9 cellular contexts compared by ENCODE assay signal in the genomic region with DNA sequence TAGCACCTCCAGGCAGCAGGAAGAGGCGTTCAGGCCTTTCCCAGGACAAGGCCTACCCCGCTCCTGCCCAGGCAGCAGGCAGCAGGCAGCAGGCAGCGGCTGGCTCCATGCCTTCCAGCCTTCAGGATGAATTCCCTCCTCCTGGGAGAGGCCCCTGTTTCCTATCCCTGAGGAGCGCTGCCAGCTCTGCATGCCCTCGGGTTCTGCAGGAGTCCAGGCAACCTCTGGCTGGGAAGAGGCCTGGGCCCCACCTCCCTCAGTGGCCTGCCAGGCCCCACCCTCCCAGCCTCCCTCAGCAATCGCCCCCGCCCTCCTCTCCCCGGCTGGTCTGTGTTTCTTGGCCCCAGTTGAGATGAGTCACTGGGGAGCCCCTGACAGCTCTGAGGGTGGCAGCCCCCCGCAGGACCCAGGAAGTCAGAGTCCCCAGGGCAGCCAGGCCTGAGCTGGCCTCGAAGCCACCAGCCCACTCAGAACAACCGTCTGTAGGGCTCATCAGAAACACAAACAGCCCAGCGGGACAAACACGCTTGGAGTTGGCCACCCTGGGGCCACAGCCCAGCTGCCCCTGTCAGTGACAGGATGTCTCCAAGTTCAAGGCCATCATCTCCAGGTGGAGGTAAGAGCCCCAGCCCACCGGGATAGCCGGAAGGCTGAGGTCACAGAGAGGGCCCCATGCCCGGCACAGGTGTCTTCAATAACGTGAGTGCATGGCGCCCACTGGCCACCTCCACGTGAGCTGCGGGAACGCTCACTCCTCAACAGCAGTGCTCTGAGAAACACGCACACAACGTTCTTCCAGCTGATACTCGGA. TPM values are rescaled to one million over a fixed set of nuclear protein-coding genes. Genes with fewer than 3 reads are reported as not detected.
DNase-seq lines count a peak whose midpoint lies in the region; ATAC-seq and TF ChIP-seq lines count a peak whose summit lies in the region.
"Had no signal": no experiment of that assay in that cellular context is flagged by ENCODE, and none has a peak within 500 bp of the region (broad histone marks: within the 10 kb centered on the region; RNA-seq: fewer than 3 reads in every experiment).

No MANE protein-coding gene starts in this region.

- peaks cover 6 to 54% of the 10 kb centered on the region in 2 experiments for H3K4me1 ChIP-seq in SK-N-SH (ENCODE audit: control insufficient read depth in 1 of 2, insufficient read depth in 2 of 2, low read depth in 1 of 2, low read length in 1 of 2)
- peaks cover 36% of the 10 kb centered on the region for H3K4me1 ChIP-seq in skeletal muscle satellite cell (ENCODE audit: control insufficient read depth, insufficient read depth, low read length)

- H3K27me3 ChIP-seq in SK-N-SH (ENCODE audit: insufficient read depth) (no peaks in the 10 kb centered on the region), skeletal muscle satellite cell (ENCODE audit: control insufficient read depth, insufficient read depth, low read length) (no peaks in the 10 kb centered on the region)

- WGBS in SK-N-SH (ENCODE audit: low lambda C conversion rate), result 57% methylated on average over 15 of the region's 24 CpGs

- POLR2A ChIA-PET in SK-N-SH (lab: Yijun Ruan, JAX), result interaction anchor here (0.6 kb wide), 1 partner anchor 9 kb away, joined by 3 read pairs; no protein-coding TSS in a partner anchor

- ATAC-seq in GM18867 (IDR thresholded peaks at IDR 0.05; ENCODE audit: unreplicated experiment), result peak; percentile 58
- peak; percentile 74 for ATAC-seq in Right ventricle myocardium superior (ENCODE audit: poor library complexity)

- H3K9me2 ChIP-seq in SK-N-SH, result no peaks in the 10 kb centered on the region

- DNase-seq in SK-N-SH (peak; percentile 93), Right ventricle myocardium superior (peak; percentile 90), DMS153 treated with DMSO at 0.1 percent for 48 hours (lab: John Stamatoyannopoulos, UW; ENCODE audit: unreplicated experiment) (no peak), DMS53 (lab: John Stamatoyannopoulos, UW) (no peak), germinal center (ENCODE audit: low spot score) (no peak)
- no peak for DNase-seq in T-helper 2 cell treated with Interferon-gamma antibody and Interleukin-4, amounts not matched to agents 5 μg/mL and 100 μg/mL, for 36 hours (ENCODE audit: low spot score)

- CTCF ChIA-PET in SK-N-SH (lab: Yijun Ruan, JAX), result interaction anchor here (0.8 to 2.8 kb wide), 7 partner anchors 10 to 196 kb away, joined by 3 to 16 read pairs (median 8); no protein-coding TSS in a partner anchor

- H3K4me2 ChIP-seq in SK-N-SH, result peak overlapping the region; percentile 68; the same call in 1 of the 2 replicates
- H3K4me2 ChIP-seq in skeletal muscle satellite cell (ENCODE audit: low read length), result peak overlapping the region; percentile 59

- TF ChIP-seq CTCF in SK-N-SH (IDR thresholded peaks at IDR 0.05), result no peak

- H3F3A ChIP-seq in SK-N-SH (replicated peaks; ENCODE audit: insufficient read depth), result no peaks in the 10 kb centered on the region

- intact Hi-C loops in Right ventricle myocardium superior (cut with DNase I), result no loop called here

- H3K4me1 Mint-ChIP-seq in T-helper 2 cell treated with Interferon-gamma antibody and Interleukin-4, amounts not matched to agents 5 μg/mL and 100 μg/mL, for 36 hours (ENCODE audit: low read depth), result no peaks in the 10 kb centered on the region

- no peaks in the 10 kb centered on the region for H3K36me3 Mint-ChIP-seq in T-helper 2 cell treated with Interferon-gamma antibody and Interleukin-4, amounts not matched to agents 5 μg/mL and 100 μg/mL, for 36 hours (ENCODE audit: low read depth)

- H3K36me3 ChIP-seq in SK-N-SH (replicated peaks in 1 of 2; ENCODE audit: control insufficient read depth in 1 of 2, insufficient read depth in 2 of 2, low read length in 1 of 2), result no peaks in the 10 kb centered on the region
- no peaks in the 10 kb centered on the region for H3K36me3 ChIP-seq in skeletal muscle satellite cell (ENCODE audit: insufficient read depth, low read length)

- H2AFZ ChIP-seq in SK-N-SH (ENCODE audit: low read depth), result no peak overlapping the region

- H3K4me3 ChIP-seq in SK-N-SH (ENCODE audit: low read depth in 2 of 2, low read length in 1 of 2), result no peak overlapping the region
- H3K4me3 ChIP-seq in skeletal muscle satellite cell (ENCODE audit: low read length), result peak overlapping the region; percentile 20

- peak; percentile 56 to 83; a peak in 3 of 4 replicates for TF ChIP-seq EP300 in SK-N-SH (IDR thresholded peaks at IDR 0.05; ENCODE audit: borderline replicate concordance in 1 of 2, low read depth in 1 of 2, low read length in 1 of 2)

- no peaks in the 10 kb centered on the region for H3K79me2 ChIP-seq in SK-N-SH (ENCODE audit: insufficient read depth)

- H3K9me3 Mint-ChIP-seq in T-helper 2 cell treated with Interferon-gamma antibody and Interleukin-4, amounts not matched to agents 5 μg/mL and 100 μg/mL, for 36 hours, result no peaks in the 10 kb centered on the region

- H3K9me3 ChIP-seq in SK-N-SH, result no peaks in the 10 kb centered on the region
- no peaks in the 10 kb centered on the region for H3K9me3 ChIP-seq in skeletal muscle satellite cell (replicated peaks; ENCODE audit: low read length)

- H3K27me3 Mint-ChIP-seq in T-helper 2 cell treated with Interferon-gamma antibody and Interleukin-4, amounts not matched to agents 5 μg/mL and 100 μg/mL, for 36 hours (ENCODE audit: low read depth), result no peaks in the 10 kb centered on the region

- peak; percentile 25; the same call in 1 of the 2 replicates for TF ChIP-seq RAD21 in SK-N-SH (IDR thresholded peaks at IDR 0.05; ENCODE audit: low read length)

- H3K27ac ChIP-seq in SK-N-SH (ENCODE audit: low read depth in 2 of 2, low read length in 1 of 2), result peak overlapping the region; percentile 57 to 89

- H4K20me1 ChIP-seq in SK-N-SH (ENCODE audit: insufficient read depth), result no peaks in the 10 kb centered on the region

- peak overlapping the region; percentile 47; the same call in 1 of the 2 replicates for H3K9ac ChIP-seq in SK-N-SH
- peak overlapping the region; percentile 67 for H3K9ac ChIP-seq in skeletal muscle satellite cell (ENCODE audit: low read depth, low read length)

- H3K27ac Mint-ChIP-seq in T-helper 2 cell treated with Interferon-gamma antibody and Interleukin-4, amounts not matched to agents 5 μg/mL and 100 μg/mL, for 36 hours, result no peak overlapping the region

- no peak overlapping the region for H3K4me3 Mint-ChIP-seq in T-helper 2 cell treated with Interferon-gamma antibody and Interleukin-4, amounts not matched to agents 5 μg/mL and 100 μg/mL, for 36 hours

TF ChIP-seq in SK-N-SH, 30 proteins besides CTCF, POLR2A, EP300 and RAD21 (continues in another document):
- no peak for TF ChIP-seq YY1 (IDR thresholded peaks at IDR 0.05; ENCODE audit: low read depth)
- no peak for TF ChIP-seq TEAD4 (IDR thresholded peaks at IDR 0.05; ENCODE audit: borderline replicate concordance, insufficient read depth)
- TF ChIP-seq CHD2 (IDR thresholded peaks at IDR 0.05; ENCODE audit: low read length, partially characterized antibody), result peak; percentile 50
- TF ChIP-seq SIN3A (IDR thresholded peaks at IDR 0.05; ENCODE audit: borderline replicate concordance, low read depth, low read length), result peak; percentile 48; the same call in 1 of the 2 replicates
- TF ChIP-seq JUND (IDR thresholded peaks at IDR 0.05), result peak; percentile 86; the same call in 1 of the 2 replicates
- TF ChIP-seq POLR2AphosphoS5 (IDR thresholded peaks at IDR 0.05; ENCODE audit: low read depth, low read length), result peak; percentile 31; the same call in 1 of the 2 replicates
- peak; percentile 74 for TF ChIP-seq RCOR1 (IDR thresholded peaks at IDR 0.05; ENCODE audit: low read length)
- no peak for TF ChIP-seq GABPA (IDR thresholded peaks at IDR 0.05; ENCODE audit: low read depth)
- TF ChIP-seq GATA2 (CRISPR knock-in tag; IDR thresholded peaks at IDR 0.05), result peak; percentile 37
- peak; percentile 19; the same call in 1 of the 2 replicates for TF ChIP-seq SMC3 (IDR thresholded peaks at IDR 0.05; ENCODE audit: low read depth, low read length)
- TF ChIP-seq ELF1 (IDR thresholded peaks at IDR 0.05), result 0 out of 2 replicates have a peak, but pooled peaks have one; percentile 64
- TF ChIP-seq, protein P1, sequence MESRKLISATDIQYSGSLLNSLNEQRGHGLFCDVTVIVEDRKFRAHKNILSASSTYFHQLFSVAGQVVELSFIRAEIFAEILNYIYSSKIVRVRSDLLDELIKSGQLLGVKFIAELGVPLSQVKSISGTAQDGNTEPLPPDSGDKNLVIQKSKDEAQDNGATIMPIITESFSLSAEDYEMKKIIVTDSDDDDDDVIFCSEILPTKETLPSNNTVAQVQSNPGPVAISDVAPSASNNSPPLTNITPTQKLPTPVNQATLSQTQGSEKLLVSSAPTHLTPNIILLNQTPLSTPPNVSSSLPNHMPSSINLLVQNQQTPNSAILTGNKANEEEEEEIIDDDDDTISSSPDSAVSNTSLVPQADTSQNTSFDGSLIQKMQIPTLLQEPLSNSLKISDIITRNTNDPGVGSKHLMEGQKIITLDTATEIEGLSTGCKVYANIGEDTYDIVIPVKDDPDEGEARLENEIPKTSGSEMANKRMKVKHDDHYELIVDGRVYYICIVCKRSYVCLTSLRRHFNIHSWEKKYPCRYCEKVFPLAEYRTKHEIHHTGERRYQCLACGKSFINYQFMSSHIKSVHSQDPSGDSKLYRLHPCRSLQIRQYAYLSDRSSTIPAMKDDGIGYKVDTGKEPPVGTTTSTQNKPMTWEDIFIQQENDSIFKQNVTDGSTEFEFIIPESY (IDR thresholded peaks at IDR 0.05; ENCODE audit: borderline replicate concordance, low read depth), result no peak
- TF ChIP-seq, protein P2, sequence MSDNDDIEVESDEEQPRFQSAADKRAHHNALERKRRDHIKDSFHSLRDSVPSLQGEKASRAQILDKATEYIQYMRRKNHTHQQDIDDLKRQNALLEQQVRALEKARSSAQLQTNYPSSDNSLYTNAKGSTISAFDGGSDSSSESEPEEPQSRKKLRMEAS (IDR thresholded peaks at IDR 0.05; ENCODE audit: low read depth), result peak; percentile 61
- peak; percentile 77; the same call in 1 of the 2 replicates for TF ChIP-seq MXI1 (IDR thresholded peaks at IDR 0.05; ENCODE audit: low read depth, low read length)
- no peak for TF ChIP-seq NRF1 (IDR thresholded peaks at IDR 0.05; ENCODE audit: low read depth, low read length)
- TF ChIP-seq TCF12 (IDR thresholded peaks at IDR 0.05), result peak; percentile 80
- TF ChIP-seq PBX3 (IDR thresholded peaks at IDR 0.05), result peak; percentile 71

RNA-seq across cellular contexts. Expression of gene CIBAR2, which starts 39.5 kb away (rescaled TPM):
- polyA plus RNA-seq in SK-N-SH (2012; rRNA removed), result 0.15 and 0.24 TPM in 2 replicates
- polyA plus RNA-seq in SK-N-SH (2012; cell fraction: cytosol; rRNA removed), result 0.17 and 0.23 TPM in 2 replicates
- polyA plus RNA-seq in SK-N-SH (2012; cell fraction: nucleus; rRNA removed), result 0.39 and 0.51 TPM in 2 replicates
- not detected for total RNA-seq in Right ventricle myocardium superior
- total RNA-seq in skeletal muscle satellite cell (2012; rRNA removed), result not detected in 2 replicates
- total RNA-seq: subcutaneous adipose tissue had no signal

Comparison
In these comparisons a context has a peak if more than half of its experiments do, and no peak if none do; other contexts are left out.
1. DNase-seq: peak in SK-N-SH (single experiment) and Right ventricle myocardium superior (single experiment); none in DMS153 treated with DMSO at 0.1 percent for 48 hours (single experiment), DMS53 (single experiment), germinal center (single experiment) and T-helper 2 cell treated with Interferon-gamma antibody and Interleukin-4, amounts not matched to agents 5 μg/mL and 100 μg/mL, for 36 hours (single experiment).